ENCODE assay signal across 18 cellular contexts in genomic region chrX:111181883-111182400, GRCh38.
DNase-seq lines count a peak whose midpoint lies in the region; TF ChIP-seq lines count a peak whose summit lies in the region.
"Had no signal": no experiment of that assay in that cellular context is flagged by ENCODE, and none has a peak within 500 bp of the region (broad histone marks: within the 10 kb centered on the region; RNA-seq: fewer than 3 reads in every experiment).

No MANE protein-coding gene starts in this region.

- H3K36me3 ChIP-seq in iPS-18a (ENCODE audit: control insufficient read depth, low read depth, low read length): no peaks in the 10 kb centered on the region
- H3K36me3 ChIP-seq: colonic mucosa, thyroid gland had no signal

- H3K27me3 ChIP-seq in iPS-18a (ENCODE audit: control insufficient read depth, insufficient read depth, low read length): no peaks in the 10 kb centered on the region
- H3K27me3 ChIP-seq: colonic mucosa, thyroid gland had no signal

- H3K36me3 Mint-ChIP-seq in type B pancreatic cell: no peaks in the 10 kb centered on the region

- H3K27me3 Mint-ChIP-seq in type B pancreatic cell: no peaks in the 10 kb centered on the region

- no peak overlapping the region for H3K27ac ChIP-seq in iPS-18a (ENCODE audit: low read length)
- H3K27ac ChIP-seq in coronary artery: no peak overlapping the region
- H3K27ac ChIP-seq: colonic mucosa, parathyroid adenoma, skin epidermis, thyroid gland had no signal

- H3K4me3 ChIP-seq in iPS-18a (ENCODE audit: low read length): peak overlapping the region; percentile 28
- no peak overlapping the region for H3K4me3 ChIP-seq in coronary artery
- H3K4me3 ChIP-seq: colonic mucosa, skin epidermis, thyroid gland had no signal

- H3K4me1 Mint-ChIP-seq in type B pancreatic cell (ENCODE audit: unreplicated experiment): peaks cover 18% of the 10 kb centered on the region

- DNase-seq in DMS153 treated with DMSO at 0.1 percent for 48 hours (lab: John Stamatoyannopoulos, UW; ENCODE audit: unreplicated experiment) (peak; percentile 31), NCI-H1417 treated with DMSO at 0.1 percent for 48 hours (lab: John Stamatoyannopoulos, UW) (peak; percentile 58), NCI-H524 (lab: John Stamatoyannopoulos, UW) (peak; percentile 93 to 98), type B pancreatic cell (ENCODE audit: extremely low spot score, unreplicated experiment) (no peak), AG08395 (ENCODE audit: low spot score) (no peak), EL (no peak), coronary artery (ENCODE audit: low spot score) (no peak)
- DNase-seq: activated CD8-positive, alpha-beta memory T cell treated with anti-CD3 and anti-CD28 coated beads, Interleukin-2, amount 50 U/mL, for 4 hours; activated naive CD4-positive, alpha-beta T cell; colonic mucosa; foreskin melanocyte; MV-4-11; OCI-M1; T1000; thyroid gland had no signal

- no peak overlapping the region for H3K4me3 Mint-ChIP-seq in type B pancreatic cell

- no peak overlapping the region for H3K27ac Mint-ChIP-seq in type B pancreatic cell

- TF ChIP-seq CTCF in type B pancreatic cell (conservative IDR thresholded peaks at IDR 0.05): no peak
- TF ChIP-seq CTCF in coronary artery (IDR thresholded peaks at IDR 0.05): no peak

- no peak overlapping the region for H3K9ac ChIP-seq in iPS-18a (ENCODE audit: low read length)
- H3K9ac ChIP-seq: parathyroid adenoma had no signal

- H3K4me1 ChIP-seq in iPS-18a (ENCODE audit: control insufficient read depth, low read depth, low read length): peaks cover 24% of the 10 kb centered on the region
- H3K4me1 ChIP-seq: colonic mucosa, parathyroid adenoma, thyroid gland had no signal

- H3K9me3 Mint-ChIP-seq in type B pancreatic cell: no peaks in the 10 kb centered on the region

- H3K9me3 ChIP-seq in iPS-18a (ENCODE audit: control insufficient read depth, low read depth, low read length): no peaks in the 10 kb centered on the region
- H3K9me3 ChIP-seq: colonic mucosa, thyroid gland had no signal

Comparison
In these comparisons a context has a peak if more than half of its experiments do, and no peak if none do; other contexts are left out.
1. DNase-seq: peak in DMS153 treated with DMSO at 0.1 percent for 48 hours (single experiment), NCI-H1417 treated with DMSO at 0.1 percent for 48 hours (single experiment) and NCI-H524 (2 of 2); none in type B pancreatic cell (single experiment), AG08395 (single experiment), EL (single experiment) and coronary artery (single experiment).